In the genomic region with DNA sequence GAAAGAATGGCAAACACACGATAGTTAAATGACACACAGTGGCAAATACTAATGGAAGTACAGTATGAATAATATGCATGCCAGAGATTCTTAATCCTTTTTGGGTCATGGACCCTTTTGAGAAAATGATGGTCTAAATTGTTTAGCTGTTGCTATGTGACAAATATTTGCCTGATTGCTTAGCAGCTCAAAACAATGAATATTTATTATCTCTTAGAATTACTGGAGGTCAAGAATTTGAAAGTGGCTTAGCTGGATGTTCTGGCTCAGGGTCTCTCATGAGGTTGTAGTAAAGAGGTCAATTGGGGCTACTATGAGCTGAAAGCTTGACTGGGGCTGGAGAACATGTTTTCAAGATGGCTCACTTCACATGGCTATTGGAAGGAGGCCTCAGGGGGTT, we compare ENCODE assay signal across 16 cellular contexts.
DNase-seq lines count a peak whose midpoint lies in the region; FAIRE-seq and TF ChIP-seq lines count a peak whose summit lies in the region.
"Had no signal": no experiment of that assay in that cellular context is flagged by ENCODE, and none has a peak within 500 bp of the region (broad histone marks: within the 10 kb centered on the region; RNA-seq: fewer than 3 reads in every experiment).

No MANE protein-coding gene starts in this region.

- no peaks in the 10 kb centered on the region for H3K36me3 ChIP-seq in GM23248 (ENCODE audit: low read depth)
- no peaks in the 10 kb centered on the region for H3K36me3 ChIP-seq in trophoblast cell (ENCODE audit: control insufficient read depth in 1 of 2, insufficient read depth in 2 of 2, low read length in 2 of 2)
- no peaks in the 10 kb centered on the region for H3K36me3 ChIP-seq in small intestine (ENCODE audit: control insufficient read depth in 2 of 2, insufficient read depth in 2 of 2, low read length in 2 of 2)
- H3K36me3 ChIP-seq: BLaER1 treated with 17β-estradiol and CSF1 and Interleukin-3, amounts not matched to agents 10 nM and 100 nM had no signal

- H3K27me3 ChIP-seq in GM23248 (replicated peaks; ENCODE audit: insufficient read depth) (no peaks in the 10 kb centered on the region), trophoblast cell (ENCODE audit: insufficient read depth, low read length) (no peaks in the 10 kb centered on the region), small intestine (ENCODE audit: control insufficient read depth in 2 of 2, insufficient read depth in 2 of 2, low read length in 2 of 2) (no peaks in the 10 kb centered on the region)
- H3K27me3 ChIP-seq: BLaER1 treated with 17β-estradiol and CSF1 and Interleukin-3, amounts not matched to agents 10 nM and 100 nM had no signal

- no peak overlapping the region for H4K12ac ChIP-seq in trophoblast cell (ENCODE audit: low read depth, low read length)

- H3K9me2 ChIP-seq in GM23248 (ENCODE audit: insufficient read depth) = no peaks in the 10 kb centered on the region

- no peak overlapping the region for H3K18ac ChIP-seq in trophoblast cell (ENCODE audit: low read length)

- H2AK5ac ChIP-seq in trophoblast cell (ENCODE audit: low read length) = no peak overlapping the region

- no peak overlapping the region for H2BK5ac ChIP-seq in trophoblast cell (ENCODE audit: low read depth, low read length, poor library complexity)

- no peak for TF ChIP-seq CTCF in fibroblast of pulmonary artery (IDR thresholded peaks at IDR 0.05; ENCODE audit: low read length, missing control alignments)

- H3K9ac ChIP-seq in GM23248 (no peak overlapping the region), trophoblast cell (ENCODE audit: low read length) (no peak overlapping the region)
- H3K9ac ChIP-seq: BLaER1 treated with 17β-estradiol and CSF1 and Interleukin-3, amounts not matched to agents 10 nM and 100 nM had no signal

- H4K8ac ChIP-seq in trophoblast cell (ENCODE audit: low read depth, low read length) = no peak overlapping the region

- in situ Hi-C loops in GM23248 (cut with MboI) = no loop called here

- no peak overlapping the region for H2BK12ac ChIP-seq in trophoblast cell (ENCODE audit: low read length)

- H3K4me3 ChIP-seq in GM23248 (no peak overlapping the region), fibroblast of pulmonary artery (replicated peaks; ENCODE audit: low read depth, low read length) (no peak overlapping the region), trophoblast cell (ENCODE audit: low read depth, low read length) (no peak overlapping the region), small intestine (ENCODE audit: low read depth in 1 of 2, low read length in 2 of 2) (no peak overlapping the region)
- H3K4me3 ChIP-seq: A549; BLaER1 treated with 17β-estradiol and CSF1 and Interleukin-3, amounts not matched to agents 10 nM and 100 nM; GM12878; GM23338 had no signal

- no peak overlapping the region for H4K91ac ChIP-seq in trophoblast cell (ENCODE audit: low read depth, low read length)

- H3K4me1 ChIP-seq in GM23248 (ENCODE audit: insufficient read depth) (no peaks in the 10 kb centered on the region), trophoblast cell (ENCODE audit: control insufficient read depth in 1 of 2, insufficient read depth in 2 of 2, low read length in 2 of 2) (no peaks in the 10 kb centered on the region), small intestine (ENCODE audit: control insufficient read depth in 2 of 2, insufficient read depth in 1 of 2, low read depth in 1 of 2, low read length in 1 of 2) (no peaks in the 10 kb centered on the region)
- H3K4me1 ChIP-seq: A549 had no signal

- no peaks in the 10 kb centered on the region for H3K9me3 ChIP-seq in GM23248 (ENCODE audit: low read depth)
- H3K9me3 ChIP-seq in trophoblast cell (ENCODE audit: insufficient read depth, low read depth, low read length) = no peaks in the 10 kb centered on the region
- no peaks in the 10 kb centered on the region for H3K9me3 ChIP-seq in small intestine (ENCODE audit: control insufficient read depth, low read depth)
- H3K9me3 ChIP-seq: A549; BLaER1 treated with 17β-estradiol and CSF1 and Interleukin-3, amounts not matched to agents 10 nM and 100 nM had no signal

- no peaks in the 10 kb centered on the region for H4K20me1 ChIP-seq in GM23248 (ENCODE audit: insufficient read depth)
- H4K20me1 ChIP-seq: BLaER1 treated with 17β-estradiol and CSF1 and Interleukin-3, amounts not matched to agents 10 nM and 100 nM had no signal

- H2AFZ ChIP-seq in GM23248 = no peak overlapping the region
- no peak overlapping the region for H2AFZ ChIP-seq in trophoblast cell (ENCODE audit: insufficient read depth, low read length, poor library complexity)
- H2AFZ ChIP-seq: GM23338 had no signal

- H3K79me1 ChIP-seq in trophoblast cell (ENCODE audit: low read length) = no peaks in the 10 kb centered on the region

- no peak overlapping the region for H3K4me2 ChIP-seq in GM23248 (ENCODE audit: unreplicated experiment)
- no peak overlapping the region for H3K4me2 ChIP-seq in trophoblast cell (ENCODE audit: low read length)
- H3K4me2 ChIP-seq: A549; BLaER1 treated with 17β-estradiol and CSF1 and Interleukin-3, amounts not matched to agents 10 nM and 100 nM; GM23338 had no signal

- H3K79me2 ChIP-seq in GM23248 (ENCODE audit: insufficient read depth) (no peaks in the 10 kb centered on the region), trophoblast cell (ENCODE audit: control insufficient read depth, insufficient read depth, low read length, poor library complexity) (no peaks in the 10 kb centered on the region)

- no peaks in the 10 kb centered on the region for H3F3A ChIP-seq in GM23248 (ENCODE audit: insufficient read depth)

- H3K27ac ChIP-seq in GM23248 (no peak overlapping the region), trophoblast cell (ENCODE audit: low read depth, low read length) (no peak overlapping the region), small intestine (ENCODE audit: low read depth in 1 of 2, low read length in 1 of 2) (no peak overlapping the region)
- H3K27ac ChIP-seq: A549; BLaER1 treated with 17β-estradiol and CSF1 and Interleukin-3, amounts not matched to agents 10 nM and 100 nM had no signal

- no peak overlapping the region for H3K23ac ChIP-seq in trophoblast cell (ENCODE audit: low read length)

- WGBS in GM23248 (ENCODE audit: low coverage in 1 of 2, low lambda C conversion rate in 2 of 2, missing lambda C conversion rate in 2 of 2), 2 experiments = 11 to 18% methylated on average over 1 of the region's 1 CpG
- no CpG with 5 or more reads among the region's 1 CpG for WGBS in trophoblast cell (ENCODE audit: extremely low coverage, insufficient coverage, insufficient read length)
- 68 to 87% (median 74%) methylated on average over 1 of the region's 1 CpG for WGBS in small intestine, 3 donors

- H3K4ac ChIP-seq in trophoblast cell (ENCODE audit: low read depth, low read length) = no peak overlapping the region

- no peak overlapping the region for H3K14ac ChIP-seq in trophoblast cell (ENCODE audit: low read length)

- no peak for FAIRE-seq in small intestine (lab: Jason Lieb, UNC)
- FAIRE-seq: A549, GM12878, GM18507 had no signal

- H2BK120ac ChIP-seq in trophoblast cell (ENCODE audit: insufficient read depth, low read length, poor library complexity) = no peak overlapping the region

- DNase-seq in GM23248 (peak; percentile 20), fibroblast of pulmonary artery (ENCODE audit: low read depth) (peak; percentile 1), trophoblast cell (peak; percentile 82 to 94), 8988T (no peak), NCI-H524 (lab: John Stamatoyannopoulos, UW) (no peak), small intestine (no peak)
- DNase-seq in stimulated activated naive CD4-positive, alpha-beta T cell (lab: John Stamatoyannopoulos, UW) = no peak
- DNase-seq: AML-193; CD4-positive, CD25-positive, alpha-beta regulatory T cell; DMS53; H7 had no signal

Comparison
In these comparisons a context has a peak if more than half of its experiments do, and no peak if none do; other contexts are left out.
1. DNase-seq: peak in GM23248 (single experiment), fibroblast of pulmonary artery (single experiment) and trophoblast cell (2 of 2); none in 8988T (single experiment), NCI-H524 (0 of 2), small intestine (single experiment) and stimulated activated naive CD4-positive, alpha-beta T cell (0 of 6).